ENCODE assay signal across 17 cellular contexts in genomic region chr6:107616776-107617175, GRCh38.
DNase-seq lines count a peak whose midpoint lies in the region; ATAC-seq and TF ChIP-seq lines count a peak whose summit lies in the region.
"Had no signal": no experiment of that assay in that cellular context is flagged by ENCODE, and none has a peak within 500 bp of the region (broad histone marks: within the 10 kb centered on the region; RNA-seq: fewer than 3 reads in every experiment).

No MANE protein-coding gene starts in this region.

- H2AFZ ChIP-seq in SK-N-SH (ENCODE audit: low read depth), result no peak overlapping the region

- 71% methylated on average over 6 of the region's 9 CpGs for WGBS in SK-N-SH (ENCODE audit: low lambda C conversion rate)

- POLR2A ChIA-PET in SK-N-SH (lab: Yijun Ruan, JAX), result no interaction called here
- POLR2A ChIA-PET in CD4-positive, alpha-beta memory T cell (lab: Charles Lee; ENCODE audit: partially characterized antibody), result no interaction called here

- CTCF ChIA-PET in SK-N-SH (lab: Yijun Ruan, JAX), result interaction anchor here (2.0 kb wide), 1 partner anchor 9 kb away, joined by 12 read pairs; no protein-coding TSS in a partner anchor
- CTCF ChIA-PET in CD4-positive, alpha-beta memory T cell (lab: Charles Lee; ENCODE audit: partially characterized antibody), result no interaction called here

- H3K4me1 Mint-ChIP-seq in CD4-positive, alpha-beta memory T cell, result peaks cover 9 to 25% (median 11%) of the 10 kb centered on the region in 4 donors

- H3K27me3 ChIP-seq in SK-N-SH (ENCODE audit: insufficient read depth) (no peaks in the 10 kb centered on the region), iPS-20b (ENCODE audit: insufficient read depth, low read length) (no peaks in the 10 kb centered on the region)
- H3K27me3 ChIP-seq in CD4-positive, alpha-beta memory T cell (ENCODE audit: insufficient read depth, low read length), result no peaks in the 10 kb centered on the region
- H3K27me3 ChIP-seq: esophagus squamous epithelium, testis had no signal

- TF ChIP-seq EP300 in SK-N-SH (IDR thresholded peaks at IDR 0.05; ENCODE audit: borderline replicate concordance in 1 of 2, low read depth in 1 of 2, low read length in 1 of 2), result no peak

- no peak for TF ChIP-seq CTCF in SK-N-SH (IDR thresholded peaks at IDR 0.05)

- H3K4me2 ChIP-seq in SK-N-SH, result no peak overlapping the region
- H3K4me2 ChIP-seq: A549 had no signal

- intact Hi-C loops in CD4-positive, alpha-beta memory T cell (cut with micrococcal nuclease), result no loop called here

- H3K4me1 ChIP-seq in SK-N-SH (ENCODE audit: control insufficient read depth in 1 of 2, insufficient read depth in 2 of 2, low read depth in 1 of 2, low read length in 1 of 2) (peaks cover 0 to 53% of the 10 kb centered on the region in 2 experiments; a peak in 2 of 4 replicates), iPS-20b (ENCODE audit: insufficient read depth, low read length) (peaks cover 60% of the 10 kb centered on the region)
- H3K4me1 ChIP-seq in CD4-positive, alpha-beta memory T cell (ENCODE audit: insufficient read depth, low read length), result peaks cover 16% of the 10 kb centered on the region
- H3K4me1 ChIP-seq: A549, esophagus squamous epithelium had no signal

- DNase-seq in SK-N-SH (peak; percentile 64), RPMI7951 (ENCODE audit: low read depth) (peak; percentile 6), SIG-M5 treated with dmso at 0.1 percent for 504 hours (lab: John Stamatoyannopoulos, UW; ENCODE audit: unreplicated experiment) (no peak)
- DNase-seq in activated T-cell treated with anti-CD3 and anti-CD28 coated beads, Interleukin-2, amount 50 U/mL, for 1 hour, result no peak
- no peak for DNase-seq in CD4-positive, alpha-beta memory T cell
- no peak for DNase-seq in stimulated activated CD8-positive, alpha-beta memory T cell treated with anti-CD3 and anti-CD28 coated beads, Interleukin-4, amount 100 ng/mL, for 48 hours
- DNase-seq: activated CD8-positive, alpha-beta T cell treated with anti-CD3 and anti-CD28 coated beads, Interleukin-2, amount 10 ng/mL, durations not matched to agents 7 days and 5 days; esophagus squamous epithelium; lower lobe of right lung; NCI-H1105 treated with DMSO at 0.1 percent for 48 hours; psoas muscle; testis; WERI-Rb-1 had no signal

- H3K27me3 Mint-ChIP-seq in CD4-positive, alpha-beta memory T cell, result peaks cover 0 to 2% of the 10 kb centered on the region in 2 donors

- H3K9ac ChIP-seq in SK-N-SH (no peak overlapping the region), iPS-20b (ENCODE audit: low read depth, low read length) (peak overlapping the region; percentile 49; the same call in 1 of the 2 replicates)

- no peak for TF ChIP-seq RAD21 in SK-N-SH (IDR thresholded peaks at IDR 0.05; ENCODE audit: low read length)

- no peaks in the 10 kb centered on the region for H4K20me1 ChIP-seq in SK-N-SH (ENCODE audit: insufficient read depth)

- no peaks in the 10 kb centered on the region for H3K9me3 Mint-ChIP-seq in CD4-positive, alpha-beta memory T cell

- H3K27ac ChIP-seq in SK-N-SH (ENCODE audit: low read depth in 2 of 2, low read length in 1 of 2) (peak overlapping the region in 1 of 2 experiments; percentile 84; a peak in 2 of 4 replicates), iPS-20b (ENCODE audit: low read length) (no peak overlapping the region)
- no peak overlapping the region for H3K27ac ChIP-seq in CD4-positive, alpha-beta memory T cell (ENCODE audit: low read depth, low read length)
- H3K27ac ChIP-seq: A549, esophagus squamous epithelium, lower lobe of right lung, psoas muscle, testis, WERI-Rb-1 had no signal

- ATAC-seq in SK-N-SH treated with all-trans-retinoic acid at 6 μM for 48 hours, result no peak
- ATAC-seq: A549; activated CD8-positive, alpha-beta T cell treated with anti-CD3 and anti-CD28 coated beads, Interleukin-2, amount 10 ng/mL, durations not matched to agents 7 days and 5 days; activated T-helper 17 cell treated with anti-CD3 and anti-CD28 coated beads, Interleukin-2, amount 50 U/mL, for 72 hours; lower lobe of right lung had no signal

- H3F3A ChIP-seq in SK-N-SH (replicated peaks; ENCODE audit: insufficient read depth), result no peaks in the 10 kb centered on the region

- no peaks in the 10 kb centered on the region for H3K36me3 Mint-ChIP-seq in CD4-positive, alpha-beta memory T cell

- no peak overlapping the region for H3K4me3 Mint-ChIP-seq in CD4-positive, alpha-beta memory T cell
- H3K4me3 Mint-ChIP-seq: activated CD8-positive, alpha-beta T cell treated with anti-CD3 and anti-CD28 coated beads, Interleukin-2, amount 10 ng/mL, durations not matched to agents 7 days and 5 days; activated T-helper 17 cell treated with anti-CD3 and anti-CD28 coated beads, Interleukin-2, amount 50 U/mL, for 72 hours had no signal

- H3K9me3 ChIP-seq in SK-N-SH (no peaks in the 10 kb centered on the region), iPS-20b (ENCODE audit: insufficient read depth, low read depth, low read length) (no peaks in the 10 kb centered on the region)
- H3K9me3 ChIP-seq in CD4-positive, alpha-beta memory T cell (ENCODE audit: control insufficient read depth in 1 of 2, low read length in 2 of 2), result no peaks in the 10 kb centered on the region
- H3K9me3 ChIP-seq: A549, esophagus squamous epithelium, lower lobe of right lung, psoas muscle, testis had no signal

- H3K36me3 ChIP-seq in SK-N-SH (replicated peaks in 1 of 2; ENCODE audit: control insufficient read depth in 1 of 2, insufficient read depth in 2 of 2, low read length in 1 of 2) (no peaks in the 10 kb centered on the region), iPS-20b (ENCODE audit: insufficient read depth, low read depth, low read length) (no peaks in the 10 kb centered on the region)
- no peaks in the 10 kb centered on the region for H3K36me3 ChIP-seq in CD4-positive, alpha-beta memory T cell (ENCODE audit: insufficient read depth, low read length)
- H3K36me3 ChIP-seq: esophagus squamous epithelium, lower lobe of right lung, WERI-Rb-1 had no signal

- H3K27ac Mint-ChIP-seq in CD4-positive, alpha-beta memory T cell, result peak overlapping the region in 1 of 7 donors; percentile 64
- H3K27ac Mint-ChIP-seq: activated CD8-positive, alpha-beta T cell treated with anti-CD3 and anti-CD28 coated beads, Interleukin-2, amount 10 ng/mL, durations not matched to agents 7 days and 5 days; activated T-helper 17 cell treated with anti-CD3 and anti-CD28 coated beads, Interleukin-2, amount 50 U/mL, for 72 hours had no signal

- no peaks in the 10 kb centered on the region for H3K79me2 ChIP-seq in SK-N-SH (ENCODE audit: insufficient read depth)

- no peaks in the 10 kb centered on the region for H3K9me2 ChIP-seq in SK-N-SH

- H3K4me3 ChIP-seq in SK-N-SH (ENCODE audit: low read depth in 2 of 2, low read length in 1 of 2) (no peak overlapping the region), iPS-20b (ENCODE audit: low read length) (peak overlapping the region; percentile 25; the same call in 1 of the 2 replicates)
- H3K4me3 ChIP-seq in CD4-positive, alpha-beta memory T cell (ENCODE audit: low read length in 2 of 2), result no peak overlapping the region
- H3K4me3 ChIP-seq: A549, esophagus squamous epithelium, lower lobe of right lung, psoas muscle, testis had no signal

TF ChIP-seq in SK-N-SH, 30 proteins besides CTCF, POLR2A, EP300 and RAD21:
- TF ChIP-seq FOSL2 (IDR thresholded peaks at IDR 0.05; ENCODE audit: borderline replicate concordance, low read depth) (no peak), FOXJ3 (CRISPR knock-in tag; IDR thresholded peaks at IDR 0.05) (peak; percentile 83; the same call in 1 of the 2 replicates), NRF1 (IDR thresholded peaks at IDR 0.05; ENCODE audit: low read depth, low read length) (no peak), CHD2 (IDR thresholded peaks at IDR 0.05; ENCODE audit: low read length, partially characterized antibody) (peak; percentile 33), PBX3 (IDR thresholded peaks at IDR 0.05) (no peak), FOXM1 (IDR thresholded peaks at IDR 0.05; ENCODE audit: low read depth) (no peak)
TF ChIP-seq in SK-N-SH: peak in this region for 2.

TF ChIP-seq in SK-N-SH treated with all-trans-retinoic acid at 6 μM for 48 hours, 23 proteins besides CTCF, POLR2A, EP300 and RAD21:
- TF ChIP-seq BACH2 (CRISPR knock-in tag; IDR thresholded peaks at IDR 0.05; ENCODE audit: borderline replicate concordance) (no peak), ISL1 (CRISPR knock-in tag; IDR thresholded peaks at IDR 0.05) (no peak), PPARA (CRISPR knock-in tag; IDR thresholded peaks at IDR 0.05; ENCODE audit: borderline replicate concordance) (no peak), ZNF565 (CRISPR knock-in tag; conservative IDR thresholded peaks at IDR 0.05; ENCODE audit: low read depth) (no peak), CREB5 (CRISPR knock-in tag; IDR thresholded peaks at IDR 0.05; ENCODE audit: low read depth) (no peak), TCF4 (CRISPR knock-in tag; IDR thresholded peaks at IDR 0.05; ENCODE audit: borderline replicate concordance) (no peak), ZFP3 (CRISPR knock-in tag; IDR thresholded peaks at IDR 0.05) (no peak), GLIS3 (CRISPR knock-in tag; IDR thresholded peaks at IDR 0.05) (no peak), CSDC2 (CRISPR knock-in tag; IDR thresholded peaks at IDR 0.05) (no peak)
TF ChIP-seq in SK-N-SH treated with all-trans-retinoic acid at 6 μM for 48 hours: peak in this region for 0.

Comparison
In these comparisons a context has a peak if more than half of its experiments do, and no peak if none do; other contexts are left out.
1. DNase-seq: peak in SK-N-SH (single experiment) and RPMI7951 (single experiment); none in activated T-cell treated with anti-CD3 and anti-CD28 coated beads, Interleukin-2, amount 50 U/mL, for 1 hour (single experiment), SIG-M5 treated with dmso at 0.1 percent for 504 hours (single experiment), CD4-positive, alpha-beta memory T cell (0 of 5) and stimulated activated CD8-positive, alpha-beta memory T cell treated with anti-CD3 and anti-CD28 coated beads, Interleukin-4, amount 100 ng/mL, for 48 hours (single experiment).